26 cellular contexts compared by ENCODE assay signal in genomic region chr13:59601993-59602392, GRCh38.
"Had no signal": no experiment of that assay in that cellular context is flagged by ENCODE, and none has a peak within 500 bp of the region (broad histone marks: within the 10 kb centered on the region; RNA-seq: fewer than 3 reads in every experiment).

No MANE protein-coding gene starts in this region.

- H3K4me1 ChIP-seq: ascending aorta had no signal

- H3K27me3 ChIP-seq: ascending aorta, body of pancreas had no signal

- H3K4me1 Mint-ChIP-seq: activated B cell treated with CpG ODN at 0.5 μM for 24 hours; activated CD4-positive, alpha-beta memory T cell treated with anti-CD3 and anti-CD28 coated beads, Interleukin-2, amount 10 ng/mL, durations not matched to agents 7 days and 5 days; activated CD4-positive, alpha-beta T cell treated with anti-CD3 and anti-CD28 coated beads, Interleukin-2, amount 10 ng/mL, durations not matched to agents 7 days and 5 days; activated naive CD4-positive, alpha-beta T cell treated with anti-CD3 and anti-CD28 coated beads, Interleukin-2, amount 50 U/mL, for 24 hours; central memory CD8-positive, alpha-beta T cell; IgD-negative memory B cell; T-cell had no signal

- H3K27me3 Mint-ChIP-seq: activated B cell treated with CpG ODN at 0.5 μM for 24 hours; activated CD4-positive, alpha-beta T cell treated with anti-CD3 and anti-CD28 coated beads, Interleukin-2, amount 10 ng/mL, durations not matched to agents 7 days and 5 days; IgD-negative memory B cell had no signal

- H3K27ac Mint-ChIP-seq: activated B cell treated with CpG ODN at 0.5 μM for 24 hours; activated CD4-positive, alpha-beta memory T cell treated with anti-CD3 and anti-CD28 coated beads, Interleukin-2, amount 10 ng/mL, durations not matched to agents 7 days and 5 days; activated CD4-positive, alpha-beta T cell treated with anti-CD3 and anti-CD28 coated beads, Interleukin-2, amount 10 ng/mL, durations not matched to agents 7 days and 5 days; activated naive CD4-positive, alpha-beta T cell treated with anti-CD3 and anti-CD28 coated beads, Interleukin-2, amount 50 U/mL, for 24 hours; IgD-negative memory B cell; T-cell had no signal

- ATAC-seq: body of pancreas, PC-3, T-cell had no signal

- H3K4me3 Mint-ChIP-seq: activated B cell treated with CpG ODN at 0.5 μM for 24 hours; activated CD4-positive, alpha-beta memory T cell treated with anti-CD3 and anti-CD28 coated beads, Interleukin-2, amount 10 ng/mL, durations not matched to agents 7 days and 5 days; activated CD4-positive, alpha-beta T cell treated with anti-CD3 and anti-CD28 coated beads, Interleukin-2, amount 10 ng/mL, durations not matched to agents 7 days and 5 days; activated naive CD4-positive, alpha-beta T cell treated with anti-CD3 and anti-CD28 coated beads, Interleukin-2, amount 50 U/mL, for 24 hours; central memory CD8-positive, alpha-beta T cell; IgD-negative memory B cell; T-cell had no signal

- H3K36me3 Mint-ChIP-seq: activated naive CD4-positive, alpha-beta T cell treated with anti-CD3 and anti-CD28 coated beads, Interleukin-2, amount 50 U/mL, for 24 hours; IgD-negative memory B cell; T-cell had no signal

- H3K36me3 ChIP-seq: ascending aorta had no signal

- H3K9me3 ChIP-seq: body of pancreas had no signal

- DNase-seq: activated B cell treated with CpG ODN at 0.5 μM for 24 hours; activated CD4-positive, alpha-beta memory T cell treated with anti-CD3 and anti-CD28 coated beads, Interleukin-2, amount 10 ng/mL, durations not matched to agents 7 days and 5 days; activated CD4-positive, alpha-beta T cell treated with anti-CD3 and anti-CD28 coated beads for 1 hour; activated CD4-positive, alpha-beta T cell treated with anti-CD3 and anti-CD28 coated beads, Interleukin-2, amount 10 ng/mL, durations not matched to agents 7 days and 5 days; activated effector memory CD4-positive, alpha-beta T cell treated with Interleukin-2 at 50 U/mL for 16 hours; activated naive CD4-positive, alpha-beta T cell; activated T-cell treated with anti-CD3 and anti-CD28 coated beads for 4 hours; amniotic stem cell; body of pancreas; KG1; NCI-H146; NCI-H187 treated with DMSO at 0.1 percent for 48 hours; NCI-H2081 treated with DMSO at 0.1 percent for 48 hours; NCI-H446; NCI-H524; NCI-H748 treated with DMSO at 0.1 percent for 48 hours; PC-3; SHP77 treated with DMSO at 0.1 percent for 48 hours; T-cell; T-helper 2 cell; T1000 had no signal

- H3K4me3 ChIP-seq: ascending aorta, body of pancreas, SK-N-MC had no signal

- H3K27ac ChIP-seq: ascending aorta, body of pancreas, SK-N-MC had no signal
